ENCODE assay signal across 10 cellular contexts in the genomic region with DNA sequence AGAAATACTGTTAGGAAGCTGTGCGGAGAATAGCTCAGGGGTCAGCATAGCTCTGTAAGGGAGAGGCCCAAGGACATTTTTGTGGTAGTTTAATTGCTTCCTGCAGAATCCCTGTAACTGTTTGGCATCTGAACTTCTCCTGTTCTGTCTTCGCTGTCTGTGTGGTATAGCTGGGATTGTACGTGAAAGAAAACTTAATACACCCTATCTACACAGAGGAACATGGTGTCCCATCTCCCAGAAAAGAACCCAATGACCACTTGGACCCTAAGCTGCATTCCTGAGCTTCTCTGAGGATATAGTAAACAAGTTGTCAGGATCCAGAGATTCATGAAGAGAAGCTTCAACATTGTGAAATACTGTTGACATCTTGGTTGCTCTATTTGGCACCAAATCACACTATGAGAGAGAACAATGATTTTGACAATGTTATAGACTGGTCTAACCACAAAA.
A peak's percentile ranks its signal among the peaks of the same experiment; 100 is the strongest.
DNase-seq lines count a peak whose midpoint lies in the region; ATAC-seq and TF ChIP-seq lines count a peak whose summit lies in the region.
"Had no signal": no experiment of that assay in that cellular context is flagged by ENCODE, and none has a peak within 500 bp of the region (broad histone marks: within the 10 kb centered on the region; RNA-seq: fewer than 3 reads in every experiment).

No MANE protein-coding gene starts in this region.

- CTCF ChIA-PET in BJ (lab: Yijun Ruan, JAX), result interaction anchor here (1.0 to 1.2 kb wide), 2 partner anchors 45 to 175 kb away, joined by 3 read pairs; no protein-coding TSS in a partner anchor

- POLR2A ChIA-PET in BJ (lab: Charles Lee), result interaction anchor here (1.1 kb wide), 1 partner anchor 21 kb away, joined by 3 read pairs; no protein-coding TSS in a partner anchor

- peaks cover 8% of the 10 kb centered on the region for H3K9me3 ChIP-seq in MG63
- no peaks in the 10 kb centered on the region for H3K9me3 ChIP-seq in neuron (ENCODE audit: low read length)
- H3K9me3 ChIP-seq in ascending aorta, result peaks cover 0 to 12% of the 10 kb centered on the region in 2 donors

- ATAC-seq in GM18907 (IDR thresholded peaks at IDR 0.05; ENCODE audit: unreplicated experiment) (no peak), HG03196 (IDR thresholded peaks at IDR 0.05; ENCODE audit: unreplicated experiment) (no peak)
- ATAC-seq: stimulated activated naive B cell treated with anti-CD40 and anti-IgM and Interleukin-4, amounts not matched to agents 10 μg/mL and 1 μg/mL and 100 μg/mL, for 72 hours had no signal

- H3K36me3 ChIP-seq in BJ (ENCODE audit: control insufficient read depth, insufficient read depth, low read length), result no peaks in the 10 kb centered on the region
- no peaks in the 10 kb centered on the region for H3K36me3 ChIP-seq in MG63
- H3K36me3 ChIP-seq in neuron (ENCODE audit: insufficient read depth, low read length), result no peaks in the 10 kb centered on the region
- H3K36me3 ChIP-seq in ascending aorta, result no peaks in the 10 kb centered on the region

- H3K4me3 ChIP-seq in BJ (ENCODE audit: low read depth, low read length), result no peak overlapping the region
- H3K4me3 ChIP-seq in MG63, result no peak overlapping the region
- H3K4me3 ChIP-seq in neuron (ENCODE audit: low read length), result no peak overlapping the region
- H3K4me3 ChIP-seq in ascending aorta, result no peak overlapping the region

- DNase-seq in BJ (ENCODE audit: low read depth) (peak; percentile 85), MG63 (peak; percentile 39), dedifferentiated amniotic fluid mesenchymal stem cell (ENCODE audit: extremely low spot score) (peak; percentile 56), SIG-M5 (lab: John Stamatoyannopoulos, UW) (no peak), ascending aorta (ENCODE audit: low spot score in 2 of 2) (no peak)
- DNase-seq: activated CD4-positive, alpha-beta T cell treated with anti-CD3 and anti-CD28 coated beads, Interleukin-2, amount 50 U/mL, for 4 hours; stimulated activated naive B cell treated with anti-CD40 and anti-IgM and Interleukin-4, amounts not matched to agents 10 μg/mL and 1 μg/mL and 100 μg/mL, for 72 hours had no signal

- TF ChIP-seq CTCF in BJ (IDR thresholded peaks at IDR 0.05; ENCODE audit: insufficient read depth, low read depth, low read length) (no peak), ascending aorta (IDR thresholded peaks at IDR 0.05) (no peak)

- H3K27ac ChIP-seq in ascending aorta, result no peak overlapping the region

- no peaks in the 10 kb centered on the region for H3K27me3 ChIP-seq in BJ (ENCODE audit: control insufficient read depth, insufficient read depth, low read length)
- no peaks in the 10 kb centered on the region for H3K27me3 ChIP-seq in MG63
- no peaks in the 10 kb centered on the region for H3K27me3 ChIP-seq in neuron (ENCODE audit: insufficient read depth, low read length)
- no peaks in the 10 kb centered on the region for H3K27me3 ChIP-seq in ascending aorta

- H2AFZ ChIP-seq in neuron (ENCODE audit: low read depth, low read length), result peak overlapping the region; percentile 36

- intact Hi-C loops in ascending aorta (cut with DNase I), result no loop called here

- no peaks in the 10 kb centered on the region for H3K4me1 ChIP-seq in neuron (ENCODE audit: insufficient read depth, low read length)
- peaks cover 13 to 17% of the 10 kb centered on the region in 2 donors for H3K4me1 ChIP-seq in ascending aorta

Comparison
In these comparisons a context has a peak if more than half of its experiments do, and no peak if none do; other contexts are left out.
1. DNase-seq: peak in BJ (single experiment), MG63 (single experiment) and dedifferentiated amniotic fluid mesenchymal stem cell (single experiment); none in SIG-M5 (single experiment) and ascending aorta (0 of 2).